Comparison of ENCODE assay signal across 9 cellular contexts in the genomic region with DNA sequence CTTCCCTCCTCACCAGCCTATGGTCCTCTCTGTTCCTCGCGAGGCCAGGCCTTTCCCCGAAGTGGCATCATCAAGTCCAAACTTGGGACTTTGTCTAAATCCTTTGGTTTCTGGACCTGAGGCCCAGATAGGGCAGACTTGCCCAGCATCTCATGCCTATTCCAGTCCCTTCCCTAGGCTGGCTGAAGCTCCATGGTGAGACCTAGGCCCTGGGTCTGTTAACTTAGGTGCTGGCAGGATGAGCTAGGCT. TPM values are rescaled to one million over a fixed set of nuclear protein-coding genes. Genes with fewer than 3 reads are reported as not detected.
DNase-seq lines count a peak whose midpoint lies in the region; ATAC-seq and TF ChIP-seq lines count a peak whose summit lies in the region.
"Had no signal": no experiment of that assay in that cellular context is flagged by ENCODE, and none has a peak within 500 bp of the region (broad histone marks: within the 10 kb centered on the region; RNA-seq: fewer than 3 reads in every experiment).

No MANE protein-coding gene starts in this region.

- CTCF ChIA-PET in WTC11 (lab: Charles Lee): interaction anchor here (2.4 to 5.0 kb wide), 3 partner anchors 9 to 58 kb away, joined by 12 to 23 read pairs (median 13); partner anchors contain the start of gene SIPA1

- H4K20me1 ChIP-seq in DND-41 (ENCODE audit: insufficient read depth, low read length): no peaks in the 10 kb centered on the region

- H3K36me3 ChIP-seq in DND-41 (ENCODE audit: insufficient read depth, low read length): peaks cover 47% of the 10 kb centered on the region
- H3K36me3 ChIP-seq in gastroesophageal sphincter: peaks cover 0 to 72% of the 10 kb centered on the region in 2 donors
- H3K36me3 ChIP-seq in skeletal muscle tissue (ENCODE audit: control insufficient read depth in 3 of 3, insufficient read depth in 3 of 3, low read length in 3 of 3): peaks cover 24 to 34% (median 31%) of the 10 kb centered on the region in 3 donors

- no peak for ATAC-seq in DND-41 (ENCODE audit: insufficient read depth, low read depth)
- ATAC-seq in WTC11: no peak
- no peak for ATAC-seq in gastroesophageal sphincter

- H3K4me1 Mint-ChIP-seq in WTC11: peaks cover 21% of the 10 kb centered on the region

- no peak overlapping the region for H3K27ac Mint-ChIP-seq in WTC11

- H3K4me3 ChIP-seq in DND-41 (ENCODE audit: low read depth in 1 of 2, low read length in 2 of 2) (no peak overlapping the region), gastroesophageal sphincter (no peak overlapping the region), skeletal muscle tissue (ENCODE audit: low read length in 3 of 3) (no peak overlapping the region)

- no peaks in the 10 kb centered on the region for H3K9me3 ChIP-seq in DND-41 (ENCODE audit: insufficient read depth, low read length, severe bottlenecking)
- no peaks in the 10 kb centered on the region for H3K9me3 ChIP-seq in gastroesophageal sphincter
- H3K9me3 ChIP-seq in skeletal muscle tissue (ENCODE audit: control insufficient read depth in 3 of 3, low read length in 3 of 3): no peaks in the 10 kb centered on the region

- H3K36me3 Mint-ChIP-seq in WTC11: peaks cover 19% of the 10 kb centered on the region

- DNase-seq in DND-41: no peak
- no peak for DNase-seq in WTC11 (ENCODE audit: low spot score)
- DNase-seq in NCI-H2081 treated with DMSO at 0.1 percent for 48 hours (lab: John Stamatoyannopoulos, UW): no peak
- no peak for DNase-seq in NCI-H2171 treated with DMSO at 0.1 percent for 48 hours (lab: John Stamatoyannopoulos, UW)
- no peak for DNase-seq in C1 segment of cervical spinal cord (lab: John Stamatoyannopoulos, UW)
- DNase-seq in NCI-H2107 treated with DMSO at 0.1 percent for 48 hours (lab: John Stamatoyannopoulos, UW; ENCODE audit: unreplicated experiment): no peak
- DNase-seq: RPMI8226 had no signal

- no peak overlapping the region for H3K9ac ChIP-seq in DND-41 (ENCODE audit: low read depth, low read length)
- peak overlapping the region in 1 of 3 donors; percentile 88 for H3K9ac ChIP-seq in skeletal muscle tissue (ENCODE audit: low read depth in 1 of 3, low read length in 3 of 3)

- H3K27me3 Mint-ChIP-seq in WTC11 (ENCODE audit: low read depth): peaks cover 3% of the 10 kb centered on the region; the same call in 1 of the 2 replicates

- TF ChIP-seq POLR2A in gastroesophageal sphincter (IDR thresholded peaks at IDR 0.05): no peak

- H3K4me3 Mint-ChIP-seq in WTC11: peak overlapping the region; percentile 76; the same call in 1 of the 2 replicates

- H2AFZ ChIP-seq in DND-41 (ENCODE audit: low read depth, low read length): no peak overlapping the region

- POLR2A ChIA-PET in WTC11 (lab: Charles Lee): interaction anchor here (1.6 kb wide), 1 partner anchor 208 kb away, joined by 4 read pairs; no protein-coding TSS in a partner anchor

- peak overlapping the region; percentile 86; the same call in 1 of the 2 replicates for H3K4me2 ChIP-seq in DND-41 (ENCODE audit: insufficient read depth, low read length)

- WGBS in gastroesophageal sphincter (ENCODE audit: low coverage in 1 of 2), 2 donors: no CpG with 5 or more reads among the region's 3 CpGs

- H3K79me2 ChIP-seq in DND-41 (ENCODE audit: insufficient read depth, low read length): peaks cover 6% of the 10 kb centered on the region

- no peaks in the 10 kb centered on the region for H3K27me3 ChIP-seq in DND-41 (ENCODE audit: insufficient read depth, low read length, poor library complexity)
- H3K27me3 ChIP-seq in gastroesophageal sphincter: no peaks in the 10 kb centered on the region
- peaks cover 8 to 14% (median 9%) of the 10 kb centered on the region in 3 donors for H3K27me3 ChIP-seq in skeletal muscle tissue (ENCODE audit: control insufficient read depth in 3 of 3, insufficient read depth in 3 of 3, low read length in 3 of 3)

- H3K4me1 ChIP-seq in DND-41 (ENCODE audit: insufficient read depth, low read length): peaks cover 41% of the 10 kb centered on the region
- H3K4me1 ChIP-seq in gastroesophageal sphincter: peaks cover 0 to 76% (median 31%) of the 10 kb centered on the region in 3 donors
- H3K4me1 ChIP-seq in skeletal muscle tissue (ENCODE audit: control insufficient read depth in 3 of 3, insufficient read depth in 3 of 3, low read length in 3 of 3): peaks cover 26 to 46% (median 27%) of the 10 kb centered on the region in 3 donors

- TF ChIP-seq EP300 in gastroesophageal sphincter (IDR thresholded peaks at IDR 0.05): no peak

- H3K9me3 Mint-ChIP-seq in WTC11: no peaks in the 10 kb centered on the region

- H3K27ac ChIP-seq in DND-41 (ENCODE audit: low read length) (peak overlapping the region; percentile 16; the same call in 1 of the 2 replicates), gastroesophageal sphincter (peak overlapping the region in 3 of 4 donors; percentile 92 to 98 (median 93)), skeletal muscle tissue (ENCODE audit: low read depth, low read length) (peak overlapping the region; percentile 93)

- no peak for TF ChIP-seq CTCF in DND-41 (IDR thresholded peaks at IDR 0.05; ENCODE audit: borderline replicate concordance, extremely low read depth, low read length, poor library complexity, severe bottlenecking)
- TF ChIP-seq CTCF in WTC11 (IDR thresholded peaks at IDR 0.05): no peak
- no peak for TF ChIP-seq CTCF in gastroesophageal sphincter (IDR thresholded peaks at IDR 0.05)

TF ChIP-seq in WTC11, 78 proteins besides CTCF, POLR2A, EP300 and RAD21:
- TF ChIP-seq GRHL2 (CRISPR knock-in tag; IDR thresholded peaks at IDR 0.05; ENCODE audit: insufficient replicate concordance, severe bottlenecking): no peak
- TF ChIP-seq FOXP1 (CRISPR knock-in tag; IDR thresholded peaks at IDR 0.05; ENCODE audit: borderline replicate concordance): no peak

RNA-seq across cellular contexts. Expression of gene RELA, which starts 11.5 kb away (rescaled TPM):
- total RNA-seq in WTC11 (2021) (26.3 to 35.1 TPM (median 29.0 TPM) in 3 replicates), gastroesophageal sphincter (10 to 100 TPM; 47.3 to 78.8 (median 63.9) TPM), skeletal muscle tissue (13.0 TPM)

RNA-seq across cellular contexts. Expression of gene SIPA1, which starts 13.4 kb away (rescaled TPM):
- total RNA-seq in WTC11 (2021): 63.3 to 71.7 TPM (median 65.4 TPM) in 3 replicates
- 10 to 100 TPM; 32.9 to 45.0 (median 38.3) TPM for total RNA-seq in gastroesophageal sphincter
- total RNA-seq in skeletal muscle tissue: 15.7 TPM

RNA-seq across cellular contexts. Expression of gene PCNX3, which starts 35.7 kb away (rescaled TPM):
- total RNA-seq in WTC11 (2021) (44.6 to 51.6 TPM (median 45.8 TPM) in 3 replicates), gastroesophageal sphincter (10 to 100 TPM; 15.9 to 40.1 (median 19.3) TPM), skeletal muscle tissue (4.7 TPM)

RNA-seq across cellular contexts. Expression of gene MAP3K11, which starts 37.2 kb away (rescaled TPM):
- total RNA-seq in WTC11 (2021): 46.1 to 56.1 TPM (median 52.8 TPM) in 3 replicates
- 10 to 100 TPM; 20.5 to 35.3 (median 28.0) TPM for total RNA-seq in gastroesophageal sphincter
- total RNA-seq in skeletal muscle tissue: 23.0 TPM

RNA-seq across cellular contexts. Expression of gene KCNK7, which starts 55.7 kb away (rescaled TPM):
- total RNA-seq in WTC11 (2021) (1.4 to 2.1 TPM (median 2.0 TPM) in 3 replicates), gastroesophageal sphincter (1 to 10 TPM in 1 of 4 donors, under 1 TPM in 2, not detected in 1; 0.40 to 1.5 (median 0.93) TPM), skeletal muscle tissue (not detected)

Comparison
In these comparisons a context has a peak if more than half of its experiments do, and no peak if none do; other contexts are left out.
1. H3K27ac ChIP-seq: peak in every context shown above with its lines; median percentile 93 in gastroesophageal sphincter; 93 in skeletal muscle tissue; 16 in DND-41.